Comparison of ENCODE assay signal across 10 cellular contexts in the genomic region with DNA sequence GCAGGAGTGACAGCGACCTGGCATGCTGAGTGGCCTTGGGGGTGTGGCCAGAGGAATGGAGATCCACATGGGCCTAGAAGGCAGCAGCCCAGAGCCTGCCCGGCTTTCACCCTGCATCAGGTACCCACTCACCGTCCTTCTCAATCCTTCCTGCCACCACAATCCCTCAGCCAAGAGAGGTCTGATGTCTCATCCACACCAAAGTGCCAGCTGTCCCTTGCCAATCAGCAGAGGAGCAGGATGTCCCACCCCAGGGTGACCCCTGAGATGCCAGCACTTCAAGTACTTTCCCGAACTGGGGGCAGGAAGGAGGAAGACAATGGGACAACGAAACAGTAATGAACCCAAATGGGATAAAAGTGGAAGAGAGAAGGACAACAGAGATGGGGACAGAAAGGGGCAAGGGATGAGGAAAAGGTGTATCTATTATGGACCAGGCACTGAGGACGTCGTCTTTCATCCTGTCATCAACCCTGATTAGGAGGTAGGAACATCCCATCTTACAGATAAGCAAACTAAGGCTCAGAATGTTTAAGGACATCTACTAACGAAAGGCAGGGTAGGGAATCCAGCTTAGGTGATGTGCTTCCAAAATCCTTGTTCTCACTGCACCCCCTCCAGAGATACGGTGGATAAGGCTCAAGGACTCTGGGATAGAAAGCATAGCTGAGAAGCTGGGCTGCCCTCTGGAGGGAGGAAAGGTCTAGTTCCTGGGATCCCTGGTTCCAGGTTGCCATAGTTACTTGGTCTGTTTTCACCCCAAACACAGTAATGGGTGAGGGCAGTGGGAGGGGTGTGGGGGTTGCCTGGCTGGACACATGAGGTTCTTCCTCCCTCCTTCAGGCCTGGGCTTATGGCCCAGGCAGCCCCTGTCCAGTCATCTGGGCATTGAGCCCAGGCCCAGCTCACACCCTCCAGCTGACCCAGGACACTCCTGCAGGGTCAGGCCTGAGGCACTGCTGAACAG. TPM values are rescaled to one million over a fixed set of nuclear protein-coding genes. Genes with fewer than 3 reads are reported as not detected.
DNase-seq lines count a peak whose midpoint lies in the region; ATAC-seq and TF ChIP-seq lines count a peak whose summit lies in the region.
"Had no signal": no experiment of that assay in that cellular context is flagged by ENCODE, and none has a peak within 500 bp of the region (broad histone marks: within the 10 kb centered on the region; RNA-seq: fewer than 3 reads in every experiment).

No MANE protein-coding gene starts in this region.

- peaks cover 44% of the 10 kb centered on the region for H3K36me3 Mint-ChIP-seq in activated CD4-positive, alpha-beta memory T cell treated with anti-CD3 and anti-CD28 coated beads, Interleukin-2, amount 10 ng/mL, durations not matched to agents 7 days and 5 days (ENCODE audit: low read depth)

- peaks cover 8% of the 10 kb centered on the region for H3K27me3 Mint-ChIP-seq in activated CD4-positive, alpha-beta memory T cell treated with anti-CD3 and anti-CD28 coated beads, Interleukin-2, amount 10 ng/mL, durations not matched to agents 7 days and 5 days

- no peak overlapping the region for H3K4me3 Mint-ChIP-seq in activated CD4-positive, alpha-beta memory T cell treated with anti-CD3 and anti-CD28 coated beads, Interleukin-2, amount 10 ng/mL, durations not matched to agents 7 days and 5 days
- H3K4me3 Mint-ChIP-seq: dendritic cell treated with granulocyte-macrophage colony-stimulating factor and Interleukin-4, amounts not matched to agents 40 ng/mL and 50 ng/mL, for 4 days had no signal

- H3K27ac ChIP-seq in WERI-Rb-1 (no peak overlapping the region), neutrophil (peak overlapping the region; percentile 13)
- no peak overlapping the region for H3K27ac ChIP-seq in effector memory CD4-positive, alpha-beta T cell (ENCODE audit: insufficient read depth, low read length, poor library complexity, severe bottlenecking)

- H3K9me3 ChIP-seq in WERI-Rb-1 (ENCODE audit: severe bottlenecking) (no peaks in the 10 kb centered on the region), neutrophil (no peaks in the 10 kb centered on the region)
- H3K9me3 ChIP-seq in effector memory CD4-positive, alpha-beta T cell (ENCODE audit: control insufficient read depth, low read length) = no peaks in the 10 kb centered on the region
- H3K9me3 ChIP-seq: HAP-1 had no signal

- no peak for ATAC-seq in GM19324 (IDR thresholded peaks at IDR 0.05; ENCODE audit: low FRiP score, unreplicated experiment)

- H3K36me3 ChIP-seq in WERI-Rb-1 = peaks cover 41% of the 10 kb centered on the region
- H3K36me3 ChIP-seq in neutrophil = peaks cover 82% of the 10 kb centered on the region
- H3K36me3 ChIP-seq in effector memory CD4-positive, alpha-beta T cell (ENCODE audit: control insufficient read depth, insufficient read depth, low read length) = peaks cover 31% of the 10 kb centered on the region

- no peaks in the 10 kb centered on the region for H3K9me3 Mint-ChIP-seq in activated CD4-positive, alpha-beta memory T cell treated with anti-CD3 and anti-CD28 coated beads, Interleukin-2, amount 10 ng/mL, durations not matched to agents 7 days and 5 days
- H3K9me3 Mint-ChIP-seq: dendritic cell treated with granulocyte-macrophage colony-stimulating factor and Interleukin-4, amounts not matched to agents 40 ng/mL and 50 ng/mL, for 4 days had no signal

- H3K27me3 ChIP-seq in WERI-Rb-1 (ENCODE audit: insufficient read depth, low read depth, severe bottlenecking) (peaks cover 5% of the 10 kb centered on the region), neutrophil (peaks cover 14% of the 10 kb centered on the region)
- no peaks in the 10 kb centered on the region for H3K27me3 ChIP-seq in effector memory CD4-positive, alpha-beta T cell (replicated peaks; ENCODE audit: control insufficient read depth, insufficient read depth, low read length, poor library complexity, severe bottlenecking)

- H3K27ac Mint-ChIP-seq in activated CD4-positive, alpha-beta memory T cell treated with anti-CD3 and anti-CD28 coated beads, Interleukin-2, amount 10 ng/mL, durations not matched to agents 7 days and 5 days = no peak overlapping the region

- no peaks in the 10 kb centered on the region for H3K4me1 ChIP-seq in neutrophil (ENCODE audit: control insufficient read depth in 1 of 2, insufficient read depth in 1 of 2, low read depth in 1 of 2, low read length in 1 of 2)
- peaks cover 7% of the 10 kb centered on the region for H3K4me1 ChIP-seq in effector memory CD4-positive, alpha-beta T cell (ENCODE audit: control insufficient read depth, insufficient read depth, low read length, poor library complexity, severe bottlenecking)
- H3K4me1 ChIP-seq: HAP-1 had no signal

- peak; percentile 98 for DNase-seq in EH (ENCODE audit: low read depth)
- DNase-seq in WERI-Rb-1 = peak; percentile 48
- DNase-seq in foreskin melanocyte = peak; percentile 36
- DNase-seq in activated CD4-positive, alpha-beta memory T cell treated with anti-CD3 and anti-CD28 coated beads, Interleukin-2, amount 10 ng/mL, durations not matched to agents 7 days and 5 days = no peak
- no peak for DNase-seq in DMS79 (lab: John Stamatoyannopoulos, UW)
- DNase-seq in effector memory CD4-positive, alpha-beta T cell = no peak

- CTCF ChIA-PET in activated CD4-positive, alpha-beta memory T cell treated with anti-CD3 and anti-CD28 coated beads, Interleukin-2, amount 10 ng/mL, durations not matched to agents 7 days and 5 days (lab: Charles Lee) = no interaction called here

- TF ChIP-seq CTCF in WERI-Rb-1 (IDR thresholded peaks at IDR 0.05; ENCODE audit: low read depth, low read length) (0 out of 2 replicates have a peak, but pooled peaks have one; percentile 29), neutrophil (IDR thresholded peaks at IDR 0.05) (no peak)

- no peaks in the 10 kb centered on the region for H3K4me1 Mint-ChIP-seq in activated CD4-positive, alpha-beta memory T cell treated with anti-CD3 and anti-CD28 coated beads, Interleukin-2, amount 10 ng/mL, durations not matched to agents 7 days and 5 days

- POLR2A ChIA-PET in activated CD4-positive, alpha-beta memory T cell treated with anti-CD3 and anti-CD28 coated beads, Interleukin-2, amount 10 ng/mL, durations not matched to agents 7 days and 5 days (lab: Charles Lee) = interaction anchor here (1.6 kb wide), 1 partner anchor 14 kb away, joined by 7 read pairs; a partner anchor contains a TSS

- H3K4me3 ChIP-seq in WERI-Rb-1 (ENCODE audit: low read depth, low read length) (no peak overlapping the region), neutrophil (ENCODE audit: low read depth in 1 of 2, low read length in 1 of 2) (no peak overlapping the region)
- no peak overlapping the region for H3K4me3 ChIP-seq in effector memory CD4-positive, alpha-beta T cell (ENCODE audit: insufficient read depth, low read depth, low read length, poor library complexity, severe bottlenecking)
- H3K4me3 ChIP-seq: HAP-1 had no signal

RNA-seq across cellular contexts. Expression of a gene that starts 4.5 kb away (rescaled TPM):
- total RNA-seq in activated CD4-positive, alpha-beta memory T cell treated with anti-CD3 and anti-CD28 coated beads, Interleukin-2, amount 10 ng/mL, durations not matched to agents 7 days and 5 days = 1 to 10 TPM; 5.7 to 6.4 TPM

RNA-seq across cellular contexts. Expression of a gene that starts 14.4 kb away (rescaled TPM):
- 100 to 1,000 TPM; 142 to 147 TPM for total RNA-seq in activated CD4-positive, alpha-beta memory T cell treated with anti-CD3 and anti-CD28 coated beads, Interleukin-2, amount 10 ng/mL, durations not matched to agents 7 days and 5 days

RNA-seq across cellular contexts. Expression of a gene that starts 16.4 kb away (rescaled TPM):
- 1 to 10 TPM; 7.6 to 8.6 TPM for total RNA-seq in activated CD4-positive, alpha-beta memory T cell treated with anti-CD3 and anti-CD28 coated beads, Interleukin-2, amount 10 ng/mL, durations not matched to agents 7 days and 5 days

RNA-seq across cellular contexts. Expression of a gene that starts 38.1 kb away (rescaled TPM):
- total RNA-seq in activated CD4-positive, alpha-beta memory T cell treated with anti-CD3 and anti-CD28 coated beads, Interleukin-2, amount 10 ng/mL, durations not matched to agents 7 days and 5 days = under 1 TPM; 0.13 to 0.28 TPM

RNA-seq across cellular contexts. Expression of a gene that starts 40.3 kb away (rescaled TPM):
- 1 to 10 TPM; 8.3 to 9.4 TPM for total RNA-seq in activated CD4-positive, alpha-beta memory T cell treated with anti-CD3 and anti-CD28 coated beads, Interleukin-2, amount 10 ng/mL, durations not matched to agents 7 days and 5 days

Comparison
In these comparisons a context has a peak if more than half of its experiments do, and no peak if none do; other contexts are left out.
1. DNase-seq: peak in EH (single experiment), WERI-Rb-1 (single experiment) and foreskin melanocyte (single experiment); none in activated CD4-positive, alpha-beta memory T cell treated with anti-CD3 and anti-CD28 coated beads, Interleukin-2, amount 10 ng/mL, durations not matched to agents 7 days and 5 days (single experiment), DMS79 (single experiment) and effector memory CD4-positive, alpha-beta T cell (0 of 3).